In the genomic region with DNA sequence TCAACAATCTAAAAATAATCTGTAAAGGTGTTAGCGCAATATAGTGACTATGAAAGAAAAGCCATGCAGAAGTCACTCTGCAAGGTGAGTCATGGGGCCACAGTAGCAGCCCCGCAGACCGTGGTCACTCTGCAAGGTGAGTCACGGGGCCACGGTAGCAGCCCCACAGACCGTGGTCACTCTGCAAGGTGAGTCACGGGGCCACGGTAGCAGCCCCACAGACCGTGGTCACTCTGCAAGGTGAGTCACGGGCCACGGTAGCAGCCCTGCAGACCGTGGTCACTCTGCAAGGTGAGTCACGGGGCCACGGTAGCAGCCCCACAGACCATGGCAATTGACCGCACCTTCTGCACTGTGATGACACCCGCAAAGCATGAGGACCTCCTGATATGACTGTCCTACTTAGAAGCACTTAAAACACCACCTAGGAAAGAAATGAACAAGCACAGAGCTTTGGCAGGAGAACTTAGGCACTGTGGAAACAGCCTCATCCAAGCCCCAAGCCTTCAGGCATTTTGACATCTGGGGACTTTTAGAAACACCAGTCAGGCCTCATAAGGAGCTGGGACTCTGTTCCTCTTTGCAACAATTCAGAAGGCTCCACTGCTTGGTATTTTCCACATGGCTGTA, we compare ENCODE assay signal across 15 cellular contexts.
DNase-seq lines count a peak whose midpoint lies in the region; ATAC-seq and TF ChIP-seq lines count a peak whose summit lies in the region.
"Had no signal": no experiment of that assay in that cellular context is flagged by ENCODE, and none has a peak within 500 bp of the region (broad histone marks: within the 10 kb centered on the region; RNA-seq: fewer than 3 reads in every experiment).

No MANE protein-coding gene starts in this region.

- H3K4me2 ChIP-seq in PC-9, result no peak overlapping the region

- H3K27me3 Mint-ChIP-seq in CD4-positive, alpha-beta T cell, result no peaks in the 10 kb centered on the region
- no peaks in the 10 kb centered on the region for H3K27me3 Mint-ChIP-seq in activated CD4-positive, alpha-beta memory T cell treated with anti-CD3 and anti-CD28 coated beads, Interleukin-2, amount 10 ng/mL, durations not matched to agents 7 days and 5 days
- peaks cover 7% of the 10 kb centered on the region for H3K27me3 Mint-ChIP-seq in nephron (ENCODE audit: low read depth)

- no peaks in the 10 kb centered on the region for H3K79me2 ChIP-seq in PC-9 (ENCODE audit: low read depth)

- no peaks in the 10 kb centered on the region for H3K9me3 Mint-ChIP-seq in CD4-positive, alpha-beta T cell
- peaks cover 1% of the 10 kb centered on the region for H3K9me3 Mint-ChIP-seq in activated CD4-positive, alpha-beta memory T cell treated with anti-CD3 and anti-CD28 coated beads, Interleukin-2, amount 10 ng/mL, durations not matched to agents 7 days and 5 days
- H3K9me3 Mint-ChIP-seq in nephron, result no peaks in the 10 kb centered on the region

- intact Hi-C loops in CD4-positive, alpha-beta T cell (cut with DNase I, micrococcal nuclease), result no loop called here
- intact Hi-C loops in PC-9 (cut with micrococcal nuclease; ENCODE audit: unreplicated experiment), result no loop called here

- no peaks in the 10 kb centered on the region for H3K9me3 ChIP-seq in CD4-positive, alpha-beta T cell (ENCODE audit: control insufficient read depth, low read length)
- H3K9me3 ChIP-seq in PC-9 (ENCODE audit: insufficient read depth, low read depth), result no peaks in the 10 kb centered on the region
- H3K9me3 ChIP-seq: vagina had no signal

- H3K4me1 ChIP-seq in PC-9 (replicated peaks; ENCODE audit: insufficient read depth), result no peaks in the 10 kb centered on the region
- H3K4me1 ChIP-seq: foreskin keratinocyte had no signal

- H4K20me1 ChIP-seq in PC-9 (ENCODE audit: insufficient read depth), result no peaks in the 10 kb centered on the region

- no peaks in the 10 kb centered on the region for H3F3A ChIP-seq in PC-9 (ENCODE audit: insufficient read depth, low read depth)

- no peak for ATAC-seq in CD4-positive, alpha-beta T cell (ENCODE audit: poor library complexity)
- ATAC-seq in GM18520 (IDR thresholded peaks at IDR 0.05; ENCODE audit: unreplicated experiment) (peak; percentile 58), GM19395 (IDR thresholded peaks at IDR 0.05; ENCODE audit: unreplicated experiment) (no peak), GM21526 (IDR thresholded peaks at IDR 0.05; ENCODE audit: low FRiP score, unreplicated experiment) (no peak)
- ATAC-seq: foreskin keratinocyte had no signal

- H3K9me2 ChIP-seq in PC-9 (ENCODE audit: insufficient read depth), result no peaks in the 10 kb centered on the region

- DNase-seq in CD4-positive, alpha-beta T cell, result no peak
- DNase-seq in activated CD4-positive, alpha-beta memory T cell treated with anti-CD3 and anti-CD28 coated beads, Interleukin-2, amount 10 ng/mL, durations not matched to agents 7 days and 5 days, result peak; percentile 53
- DNase-seq in PC-9, result no peak
- DNase-seq: amygdala, DND-41, foreskin keratinocyte, mammary epithelial cell, NCI-H1694, NCI-H510A had no signal

- H3K27ac Mint-ChIP-seq in CD4-positive, alpha-beta T cell, result peak overlapping the region; percentile 6
- peak overlapping the region; percentile 38 for H3K27ac Mint-ChIP-seq in activated CD4-positive, alpha-beta memory T cell treated with anti-CD3 and anti-CD28 coated beads, Interleukin-2, amount 10 ng/mL, durations not matched to agents 7 days and 5 days
- H3K27ac Mint-ChIP-seq in nephron, result peak overlapping the region in 2 of 3 experiments; percentile 66 to 78

- H3K36me3 ChIP-seq in PC-9 (ENCODE audit: low read depth), result no peaks in the 10 kb centered on the region
- H3K36me3 ChIP-seq: vagina had no signal

- no peak overlapping the region for H3K27ac ChIP-seq in CD4-positive, alpha-beta T cell (ENCODE audit: low read depth, low read length)
- H3K27ac ChIP-seq in PC-9, result no peak overlapping the region
- H3K27ac ChIP-seq: C4-2B, foreskin keratinocyte, vagina had no signal

- no peaks in the 10 kb centered on the region for H3K27me3 ChIP-seq in CD4-positive, alpha-beta T cell (ENCODE audit: control insufficient read depth, insufficient read depth, low read length)
- H3K27me3 ChIP-seq in PC-9 (ENCODE audit: insufficient read depth, low read depth), result peaks cover 91% of the 10 kb centered on the region
- H3K27me3 ChIP-seq: foreskin keratinocyte, vagina had no signal

- no peak overlapping the region for H3K4me3 ChIP-seq in PC-9
- H3K4me3 ChIP-seq: vagina had no signal

- POLR2A ChIA-PET in CD4-positive, alpha-beta T cell (lab: Charles Lee), result interaction anchor here (0.7 kb wide), 1 partner anchor 10 kb away, joined by 3 read pairs; no protein-coding TSS in a partner anchor
- POLR2A ChIA-PET in activated CD4-positive, alpha-beta memory T cell treated with anti-CD3 and anti-CD28 coated beads, Interleukin-2, amount 10 ng/mL, durations not matched to agents 7 days and 5 days (lab: Charles Lee), result interaction anchor here (1.0 to 4.1 kb wide), 5 partner anchors 9 to 87 kb away, joined by 4 to 17 read pairs (median 4); no protein-coding TSS in a partner anchor
- POLR2A ChIA-PET in PC-9 (lab: Charles Lee; ENCODE audit: unreplicated experiment), result interaction anchor here (0.7 kb wide), 1 partner anchor 44 kb away, joined by 4 read pairs; no protein-coding TSS in a partner anchor

- no TSS peak for BruUV-seq in PC-9 (replicated peaks; lab: Mats Ljungman, UMichigan)

- H3K36me3 Mint-ChIP-seq in CD4-positive, alpha-beta T cell (ENCODE audit: low read depth), result no peaks in the 10 kb centered on the region
- H3K36me3 Mint-ChIP-seq in activated CD4-positive, alpha-beta memory T cell treated with anti-CD3 and anti-CD28 coated beads, Interleukin-2, amount 10 ng/mL, durations not matched to agents 7 days and 5 days (ENCODE audit: low read depth), result no peaks in the 10 kb centered on the region
- no peaks in the 10 kb centered on the region for H3K36me3 Mint-ChIP-seq in nephron (ENCODE audit: low read depth)

- no peak overlapping the region for H2AFZ ChIP-seq in PC-9

- no peak for TF ChIP-seq CTCF in CD4-positive, alpha-beta T cell (IDR thresholded peaks at IDR 0.05)
- TF ChIP-seq CTCF in nephron (IDR thresholded peaks at IDR 0.05; ENCODE audit: unreplicated experiment in 3 of 3) (no peak), PC-9 (conservative IDR thresholded peaks at IDR 0.05) (no peak)

- peaks cover 51% of the 10 kb centered on the region for H3K4me1 Mint-ChIP-seq in CD4-positive, alpha-beta T cell (ENCODE audit: low read depth)
- peaks cover 81% of the 10 kb centered on the region for H3K4me1 Mint-ChIP-seq in activated CD4-positive, alpha-beta memory T cell treated with anti-CD3 and anti-CD28 coated beads, Interleukin-2, amount 10 ng/mL, durations not matched to agents 7 days and 5 days
- peaks cover 66% of the 10 kb centered on the region for H3K4me1 Mint-ChIP-seq in nephron

- H3K4me3 Mint-ChIP-seq in CD4-positive, alpha-beta T cell, result no peak overlapping the region
- no peak overlapping the region for H3K4me3 Mint-ChIP-seq in activated CD4-positive, alpha-beta memory T cell treated with anti-CD3 and anti-CD28 coated beads, Interleukin-2, amount 10 ng/mL, durations not matched to agents 7 days and 5 days
- no peak overlapping the region for H3K4me3 Mint-ChIP-seq in nephron

- CTCF ChIA-PET in CD4-positive, alpha-beta T cell (lab: Charles Lee), result interaction anchor here (1.9 kb wide), 1 partner anchor 10 kb away, joined by 7 read pairs; no protein-coding TSS in a partner anchor
- CTCF ChIA-PET in activated CD4-positive, alpha-beta memory T cell treated with anti-CD3 and anti-CD28 coated beads, Interleukin-2, amount 10 ng/mL, durations not matched to agents 7 days and 5 days (lab: Charles Lee), result interaction anchor here (1.1 to 1.8 kb wide), 2 partner anchors 9 to 12 kb away, joined by 3 to 6 read pairs; no protein-coding TSS in a partner anchor
- CTCF ChIA-PET in PC-9 (lab: Charles Lee), result no interaction called here

Comparison
In these comparisons a context has a peak if more than half of its experiments do, and no peak if none do; other contexts are left out.
1. H3K27ac Mint-ChIP-seq: peak in every context shown above with its lines; median percentile 72 in nephron; 38 in activated CD4-positive, alpha-beta memory T cell treated with anti-CD3 and anti-CD28 coated beads, Interleukin-2, amount 10 ng/mL, durations not matched to agents 7 days and 5 days; 6 in CD4-positive, alpha-beta T cell.